9 cellular contexts compared by ENCODE assay signal in the genomic region with DNA sequence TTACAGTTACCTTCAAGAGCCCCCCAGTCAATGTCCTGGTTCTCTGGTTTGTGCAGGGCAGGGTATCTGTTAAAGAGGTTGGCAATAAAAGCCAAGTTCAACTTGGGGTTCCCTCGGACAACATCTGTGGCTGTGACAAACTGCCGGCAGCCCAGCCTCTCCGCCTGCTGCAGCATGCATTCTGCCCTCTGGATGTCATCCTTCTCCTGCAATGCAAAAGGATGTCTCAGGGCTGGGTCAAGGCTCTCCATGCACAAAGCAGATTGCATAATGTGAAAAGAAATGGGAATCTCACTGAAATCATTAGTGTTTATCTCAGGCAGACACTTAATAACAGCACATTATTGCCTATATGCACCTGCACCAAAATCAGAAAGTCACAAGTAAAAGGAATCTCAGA. TPM values are rescaled to one million over a fixed set of nuclear protein-coding genes. Genes with fewer than 3 reads are reported as not detected.
A peak's percentile ranks its signal among the peaks of the same experiment; 100 is the strongest.
DNase-seq lines count a peak whose midpoint lies in the region; ATAC-seq and TF ChIP-seq lines count a peak whose summit lies in the region.
"Had no signal": no experiment of that assay in that cellular context is flagged by ENCODE, and none has a peak within 500 bp of the region (broad histone marks: within the 10 kb centered on the region; RNA-seq: fewer than 3 reads in every experiment).

No MANE protein-coding gene starts in this region.

- peaks cover 4% of the 10 kb centered on the region for H3K4me1 Mint-ChIP-seq in chondrocyte (ENCODE audit: low read depth)
- H3K4me1 Mint-ChIP-seq in nephron = peaks cover 20% of the 10 kb centered on the region

- peaks cover 4% of the 10 kb centered on the region for H3K27me3 Mint-ChIP-seq in chondrocyte (ENCODE audit: low read depth)
- peaks cover 7% of the 10 kb centered on the region for H3K27me3 Mint-ChIP-seq in nephron (ENCODE audit: low read depth)

- no peaks in the 10 kb centered on the region for H3K36me3 Mint-ChIP-seq in chondrocyte (ENCODE audit: low read depth)
- no peaks in the 10 kb centered on the region for H3K36me3 Mint-ChIP-seq in nephron (ENCODE audit: low read depth)

- H3K4me3 Mint-ChIP-seq in chondrocyte (ENCODE audit: unreplicated experiment) (no peak overlapping the region), nephron (no peak overlapping the region)

- no peak overlapping the region for H3K27ac Mint-ChIP-seq in chondrocyte (ENCODE audit: unreplicated experiment)
- peak overlapping the region in 2 of 3 experiments; percentile 61 to 77 for H3K27ac Mint-ChIP-seq in nephron

- TF ChIP-seq CTCF in LNCaP clone FGC (IDR thresholded peaks at IDR 0.05; ENCODE audit: control insufficient read depth, extremely low read depth, insufficient read depth) (peak; percentile 65), chondrocyte (IDR thresholded peaks at IDR 0.05) (peak; percentile 65), nephron (IDR thresholded peaks at IDR 0.05; ENCODE audit: unreplicated experiment in 3 of 3) (peak; percentile 33 to 50 (median 46))

- no peak overlapping the region for H3K4me3 ChIP-seq in LNCaP clone FGC (ENCODE audit: low read depth, low read length)

- DNase-seq in DMS153 (lab: John Stamatoyannopoulos, UW) (peak; percentile 40), LNCaP clone FGC (ENCODE audit: low read depth) (no peak), chondrocyte (ENCODE audit: low spot score) (no peak)
- DNase-seq: NCI-H187 treated with DMSO at 0.1 percent for 48 hours had no signal

- no peak for ATAC-seq in HG02798 (IDR thresholded peaks at IDR 0.05; ENCODE audit: poor library complexity, unreplicated experiment)
- no peak for ATAC-seq in GM21447 (IDR thresholded peaks at IDR 0.05; ENCODE audit: unreplicated experiment)
- ATAC-seq in HG03460 (IDR thresholded peaks at IDR 0.05; ENCODE audit: unreplicated experiment) = no peak
- ATAC-seq in GM19023 (IDR thresholded peaks at IDR 0.05; ENCODE audit: unreplicated experiment) = no peak

- H3K9me3 Mint-ChIP-seq in chondrocyte (ENCODE audit: low read depth) (no peaks in the 10 kb centered on the region), nephron (peaks cover 3% of the 10 kb centered on the region)

RNA-seq across cellular contexts. Expression of gene LCP1, which starts 35.1 kb away (rescaled TPM):
- 0.19 to 1.2 TPM (median 1.00 TPM) in 3 replicates for total RNA-seq in chondrocyte

RNA-seq across cellular contexts. Expression of gene CPB2, which starts 42.1 kb away (rescaled TPM):
- total RNA-seq in chondrocyte = not detected in 3 replicates
